ENCODE assay signal across 9 cellular contexts in the genomic region with DNA sequence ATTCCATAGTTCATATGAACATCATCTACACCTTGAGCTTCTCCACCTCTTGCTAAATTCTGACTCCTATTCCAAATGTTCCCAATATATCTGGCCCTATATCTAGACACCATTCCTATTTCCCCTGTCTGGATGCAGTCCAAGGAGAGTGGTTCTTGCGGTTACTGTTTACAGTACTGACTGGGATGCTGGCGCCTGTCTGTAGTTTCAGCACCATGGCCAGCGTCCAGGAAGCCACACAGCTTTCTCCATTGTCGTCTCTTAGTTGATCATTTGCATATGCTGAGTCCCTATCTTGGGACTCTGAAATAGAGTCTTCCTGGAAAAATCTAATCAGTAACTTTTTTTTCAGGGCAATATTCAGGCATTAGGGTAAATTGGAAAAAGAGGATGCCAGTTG. TPM values are rescaled to one million over a fixed set of nuclear protein-coding genes. Genes with fewer than 3 reads are reported as not detected.
A peak's percentile ranks its signal among the peaks of the same experiment; 100 is the strongest.
DNase-seq lines count a peak whose midpoint lies in the region; ATAC-seq and TF ChIP-seq lines count a peak whose summit lies in the region.
"Had no signal": no experiment of that assay in that cellular context is flagged by ENCODE, and none has a peak within 500 bp of the region (broad histone marks: within the 10 kb centered on the region; RNA-seq: fewer than 3 reads in every experiment).

No MANE protein-coding gene starts in this region.

- peaks cover 4 to 19% of the 10 kb centered on the region in 2 donors for H3K9me3 Mint-ChIP-seq in stimulated activated naive CD8-positive, alpha-beta T cell treated with anti-CD3 and anti-CD28 coated beads, Interleukin-15, amount 100 ng/mL, for 72 hours

- TF ChIP-seq CTCF in A673 (conservative IDR thresholded peaks at IDR 0.05; ENCODE audit: low read depth, low read length): no peak

- H3K9ac ChIP-seq in adipocyte (ENCODE audit: low read length): no peak overlapping the region

- H3K36me3 ChIP-seq in A673 (ENCODE audit: insufficient read depth, low read length, poor library complexity, severe bottlenecking) (no peaks in the 10 kb centered on the region), adipocyte (ENCODE audit: control insufficient read depth, insufficient read depth, low read length, severe bottlenecking) (no peaks in the 10 kb centered on the region)

- H3K27me3 Mint-ChIP-seq in stimulated activated naive CD8-positive, alpha-beta T cell treated with anti-CD3 and anti-CD28 coated beads, Interleukin-15, amount 100 ng/mL, for 72 hours: peaks cover 42% of the 10 kb centered on the region

- no peak overlapping the region for H3K4me3 ChIP-seq in A673 (ENCODE audit: low read depth, low read length, poor library complexity, severe bottlenecking)
- H3K4me3 ChIP-seq in adipocyte (ENCODE audit: low read length): no peak overlapping the region

- no peak overlapping the region for H3K27ac Mint-ChIP-seq in stimulated activated naive CD8-positive, alpha-beta T cell treated with anti-CD3 and anti-CD28 coated beads, Interleukin-15, amount 100 ng/mL, for 72 hours

- no TSS peak for BruUV-seq in A673 (replicated peaks; lab: Mats Ljungman, UMichigan)

- H3K27ac ChIP-seq in A673 (ENCODE audit: low read depth, low read length, poor library complexity, severe bottlenecking): no peak overlapping the region

- H3K4me1 ChIP-seq in A673 (ENCODE audit: insufficient read depth, low read length, poor library complexity, severe bottlenecking) (no peaks in the 10 kb centered on the region), adipocyte (ENCODE audit: control insufficient read depth, insufficient read depth, low read length) (no peaks in the 10 kb centered on the region)

- POLR2A ChIA-PET in A673 (lab: Charles Lee; ENCODE audit: low non-redundant PET): no interaction called here
- POLR2A ChIA-PET in HEK293T (lab: Yijun Ruan, JAX): no interaction called here

- H3K9me3 ChIP-seq in A673 (ENCODE audit: low read depth, low read length, poor library complexity, severe bottlenecking) (no peaks in the 10 kb centered on the region), adipocyte (ENCODE audit: control insufficient read depth, low read length) (no peaks in the 10 kb centered on the region)

- intact Hi-C loops in A673 (cut with micrococcal nuclease; ENCODE audit: unreplicated experiment): no loop called here

- peak; percentile 81 for DNase-seq in A673 (ENCODE audit: low spot score)
- peak; percentile 55 for DNase-seq in HEK293T (ENCODE audit: extremely low spot score)
- DNase-seq in SHP77 (lab: John Stamatoyannopoulos, UW): peak; percentile 45 to 74
- DNase-seq in adipocyte (ENCODE audit: low read depth): peak; percentile 52
- DNase-seq in left kidney (ENCODE audit: low read depth, low spot score): peak; percentile 92
- peak; percentile 26 to 41 for DNase-seq in stimulated activated naive CD8-positive, alpha-beta T cell treated with anti-CD3 and anti-CD28 coated beads, Interleukin-15, amount 100 ng/mL, for 72 hours
- no peak for DNase-seq in dedifferentiated amniotic fluid mesenchymal stem cell (ENCODE audit: extremely low spot score)
- DNase-seq in NCI-H1436 treated with DMSO at 0.1 percent for 48 hours (lab: John Stamatoyannopoulos, UW): no peak

- CTCF ChIA-PET in A673 (lab: Charles Lee): no interaction called here
- CTCF ChIA-PET in HEK293T (lab: Yijun Ruan, JAX): no interaction called here

- H3K27me3 ChIP-seq in A673 (replicated peaks; ENCODE audit: insufficient read depth, low read depth, low read length, poor library complexity): no peaks in the 10 kb centered on the region
- no peaks in the 10 kb centered on the region for H3K27me3 ChIP-seq in adipocyte (replicated peaks; ENCODE audit: control insufficient read depth, insufficient read depth, low read length)

- H3K4me3 Mint-ChIP-seq in stimulated activated naive CD8-positive, alpha-beta T cell treated with anti-CD3 and anti-CD28 coated beads, Interleukin-15, amount 100 ng/mL, for 72 hours: no peak overlapping the region

- no peak for ATAC-seq in stimulated activated naive CD8-positive, alpha-beta T cell treated with anti-CD3 and anti-CD28 coated beads, Interleukin-15, amount 100 ng/mL, for 72 hours

- peaks cover 49% of the 10 kb centered on the region for H3K4me1 Mint-ChIP-seq in stimulated activated naive CD8-positive, alpha-beta T cell treated with anti-CD3 and anti-CD28 coated beads, Interleukin-15, amount 100 ng/mL, for 72 hours

TF ChIP-seq in HEK293T, 16 proteins besides CTCF, POLR2A, EP300 and RAD21:
- TF ChIP-seq FOXM1 (IDR thresholded peaks at IDR 0.05; ENCODE audit: borderline replicate concordance) (no peak), LEF1 (IDR thresholded peaks at IDR 0.05; ENCODE audit: borderline replicate concordance) (no peak), FOXA1 (IDR thresholded peaks at IDR 0.05) (no peak), ELF4 (IDR thresholded peaks at IDR 0.05) (no peak), SP1 (IDR thresholded peaks at IDR 0.05) (no peak), HDGF (IDR thresholded peaks at IDR 0.05; ENCODE audit: borderline replicate concordance) (no peak), SUZ12 (IDR thresholded peaks at IDR 0.05) (no peak), BHLHE40 (IDR thresholded peaks at IDR 0.05; ENCODE audit: borderline replicate concordance) (no peak), PKNOX1 (IDR thresholded peaks at IDR 0.05) (no peak), FOXK2 (IDR thresholded peaks at IDR 0.05) (no peak)

RNA-seq across cellular contexts. Expression of gene LAIR2, which starts 14.9 kb away (rescaled TPM):
- total RNA-seq in A673 (2021): not detected in 2 replicates
- total RNA-seq: skeletal muscle tissue had no signal

RNA-seq across cellular contexts. Expression of gene CDC42EP5, which starts 44.4 kb away (rescaled TPM):
- 111 and 119 TPM in 2 replicates for total RNA-seq in A673 (2021)

RNA-seq across cellular contexts. Expression of gene LENG9, which starts 53.9 kb away (rescaled TPM):
- total RNA-seq in A673 (2021): 4.2 and 4.3 TPM in 2 replicates

RNA-seq across cellular contexts. Expression of gene LILRA2, which starts 56.1 kb away (rescaled TPM):
- total RNA-seq in A673 (2021): not detected in 2 replicates

Comparison
In these comparisons a context has a peak if more than half of its experiments do, and no peak if none do; other contexts are left out.
1. DNase-seq: peak in A673 (single experiment), HEK293T (single experiment), SHP77 (2 of 2), adipocyte (single experiment), left kidney (single experiment) and stimulated activated naive CD8-positive, alpha-beta T cell treated with anti-CD3 and anti-CD28 coated beads, Interleukin-15, amount 100 ng/mL, for 72 hours (2 of 2); none in dedifferentiated amniotic fluid mesenchymal stem cell (single experiment) and NCI-H1436 treated with DMSO at 0.1 percent for 48 hours (single experiment).